In genomic region chr17:60599220-60599619, GRCh38 we compare ENCODE assay signal across 8 cellular contexts. TPM values are rescaled to one million over a fixed set of nuclear protein-coding genes. Genes with fewer than 3 reads are reported as not detected.
A peak's percentile ranks its signal among the peaks of the same experiment; 100 is the strongest.
DNase-seq lines count a peak whose midpoint lies in the region; ATAC-seq and TF ChIP-seq lines count a peak whose summit lies in the region.

No MANE protein-coding gene starts in this region.

- H3K27ac ChIP-seq in VCaP, result peak overlapping the region; percentile 89
- peak overlapping the region; percentile 81 to 99 (median 97) for H3K27ac ChIP-seq in spleen

- 3 to 5% (median 3%) methylated on average over 17 of the region's 17 CpGs for WGBS in spleen, 5 donors

- peak overlapping the region; percentile 58 to 98 (median 86) for H3K4me3 ChIP-seq in spleen

- ATAC-seq in esophagus mucosa, result no peak

- TF ChIP-seq POLR2A in spleen (IDR thresholded peaks at IDR 0.05), result no peak

- intact Hi-C loops in head of caudate nucleus (cut with DNase I) (no loop called here), spleen (cut with DNase I; ENCODE audit: low total_unique reads) (no loop called here)

- TF ChIP-seq CTCF in VCaP (conservative IDR thresholded peaks at IDR 0.05) (no peak), spleen (IDR thresholded peaks at IDR 0.05 in 8 of 11, conservative IDR thresholded peaks at IDR 0.05 in 3 of 11) (no peak)

- H3K27me3 ChIP-seq in spleen (replicated peaks in 1 of 7), result no peaks in the 10 kb centered on the region

- peak; percentile 8 for DNase-seq in stimulated activated CD4-positive, alpha-beta T cell treated with anti-CD3 and anti-CD28 coated beads, Interleukin-15, amount 100 ng/mL, for 24 hours
- no peak for DNase-seq in stimulated activated CD4-positive, alpha-beta T cell treated with anti-CD3 and anti-CD28 coated beads, Interleukin-4, amount 100 ng/mL, for 1 hour
- DNase-seq in head of caudate nucleus, result peak in 22 of 42 donors; percentile 8 to 69 (median 26)
- DNase-seq in spleen, result no peak
- no peak for DNase-seq in MV-4-11 (lab: John Stamatoyannopoulos, UW)
- DNase-seq in NAMALWA (ENCODE audit: low spot score), result no peak

- no peaks in the 10 kb centered on the region for H3K9me3 ChIP-seq in spleen

- peaks cover 22 to 57% (median 42%) of the 10 kb centered on the region in 6 donors for H3K4me1 ChIP-seq in spleen

- no peaks in the 10 kb centered on the region for H3K36me3 ChIP-seq in spleen

RNA-seq across cellular contexts. Expression of gene PPM1D, which starts 0.8 kb away (rescaled TPM):
- total RNA-seq in spleen, result 10 to 100 TPM; 12.5 to 19.8 (median 18.6) TPM
- polyA plus RNA-seq in spleen, result 1 to 10 TPM; 2.7 to 3.9 (median 3.3) TPM
- total RNA-seq in esophagus mucosa, result 9.5 TPM

Comparison
In these comparisons a context has a peak if more than half of its experiments do, and no peak if none do; other contexts are left out.
1. DNase-seq: peak in stimulated activated CD4-positive, alpha-beta T cell treated with anti-CD3 and anti-CD28 coated beads, Interleukin-15, amount 100 ng/mL, for 24 hours (single experiment) and head of caudate nucleus (22 of 42); none in stimulated activated CD4-positive, alpha-beta T cell treated with anti-CD3 and anti-CD28 coated beads, Interleukin-4, amount 100 ng/mL, for 1 hour (single experiment), spleen (single experiment), MV-4-11 (single experiment) and NAMALWA (single experiment).